1 cellular context compared by ENCODE assay signal in the genomic region with DNA sequence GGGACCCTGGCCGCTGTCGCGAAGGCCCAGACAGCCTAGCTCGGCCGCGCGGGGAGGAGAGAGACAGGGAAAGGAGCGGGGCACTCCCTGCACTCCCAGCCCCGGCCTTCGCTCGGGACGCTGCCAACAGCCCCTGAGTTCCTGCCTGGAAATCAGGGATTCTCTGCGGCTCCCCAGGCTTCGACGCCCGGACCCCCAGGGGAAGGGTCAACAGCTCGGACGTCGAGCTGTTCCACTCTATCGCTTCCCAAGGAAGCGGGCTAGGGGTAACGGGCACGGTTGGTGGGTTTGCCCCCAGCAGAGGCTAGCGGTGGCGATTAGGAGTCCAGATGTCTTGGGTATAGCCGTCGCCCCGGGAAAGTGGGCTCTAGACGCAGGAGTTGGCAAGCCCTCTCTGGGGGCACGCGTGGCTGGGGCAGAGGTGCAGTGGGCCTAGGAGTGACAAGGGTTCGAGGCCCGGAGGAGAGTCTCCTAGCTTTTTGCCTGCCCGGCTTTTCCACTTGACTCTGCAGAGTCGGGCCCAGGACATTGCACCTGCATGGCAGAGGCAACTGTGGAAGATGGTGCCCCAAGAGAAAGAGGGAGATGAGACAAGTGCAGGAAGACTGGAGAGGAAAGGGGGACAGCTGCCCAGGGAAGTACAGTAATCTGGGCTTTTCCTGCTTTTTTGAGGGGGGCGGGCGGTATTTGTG.
TF ChIP-seq lines count a peak whose summit lies in the region.

No MANE protein-coding gene starts in this region.

TF ChIP-seq in H1, 55 proteins besides CTCF, POLR2A, EP300 and RAD21:
- peak; percentile 39 for TF ChIP-seq KDM4A (IDR thresholded peaks at IDR 0.05; ENCODE audit: low read depth, low read length, severe bottlenecking)
- no peak for TF ChIP-seq BRCA1 (IDR thresholded peaks at IDR 0.05; ENCODE audit: low read depth, low read length)
- TF ChIP-seq SAP30 (IDR thresholded peaks at IDR 0.05; ENCODE audit: insufficient read depth, insufficient replicate concordance, low read length), result no peak
- peak; percentile 73 for TF ChIP-seq RNF2 (IDR thresholded peaks at IDR 0.05; ENCODE audit: borderline replicate concordance, low read depth, low read length, missing control alignments, poor library complexity, severe bottlenecking)
- TF ChIP-seq HDAC2 (IDR thresholded peaks at IDR 0.05; ENCODE audit: borderline replicate concordance in 1 of 2, low read depth in 2 of 2, low read length in 2 of 2), result no peak
- no peak for TF ChIP-seq NRF1 (IDR thresholded peaks at IDR 0.05; ENCODE audit: low read depth, low read length)
- TF ChIP-seq CEBPB (IDR thresholded peaks at IDR 0.05; ENCODE audit: low read depth, low read length), result no peak
- TF ChIP-seq E2F6 (IDR thresholded peaks at IDR 0.05), result no peak
- no peak for TF ChIP-seq ATF2 (IDR thresholded peaks at IDR 0.05; ENCODE audit: low read length)
- no peak for TF ChIP-seq RXRA (IDR thresholded peaks at IDR 0.05; ENCODE audit: insufficient read depth, low read depth, low read length)
- no peak for TF ChIP-seq ZNF274 (IDR thresholded peaks at IDR 0.05; ENCODE audit: borderline replicate concordance, extremely low read depth, low read length)
- peak; percentile 94 for TF ChIP-seq EGR1 (IDR thresholded peaks at IDR 0.05; ENCODE audit: borderline replicate concordance, low read depth, low read length)
- TF ChIP-seq CHD1 (IDR thresholded peaks at IDR 0.05; ENCODE audit: low read depth, low read length), result peak; percentile 44; the same call in 1 of the 2 replicates
- peak; percentile 100 for TF ChIP-seq CTBP2 (IDR thresholded peaks at IDR 0.05; ENCODE audit: borderline replicate concordance, insufficient read depth, insufficient read length, low read length)
- TF ChIP-seq SIX5 (IDR thresholded peaks at IDR 0.05; ENCODE audit: low read depth, low read length), result no peak
- no peak for TF ChIP-seq TAF7 (optimal IDR thresholded peaks at IDR 0.05; ENCODE audit: borderline replicate concordance, low read depth, low read length)
- TF ChIP-seq TEAD4 (IDR thresholded peaks at IDR 0.05; ENCODE audit: low read depth, low read length), result no peak
- TF ChIP-seq ATF3 (IDR thresholded peaks at IDR 0.05; ENCODE audit: insufficient read depth, low read depth, low read length), result no peak
- no peak for TF ChIP-seq JUND (IDR thresholded peaks at IDR 0.05; ENCODE audit: low read length)
- no peak for TF ChIP-seq TAF1 (IDR thresholded peaks at IDR 0.05; ENCODE audit: low read depth, low read length)
- TF ChIP-seq FOSL1 (IDR thresholded peaks at IDR 0.05; ENCODE audit: insufficient read depth, low read depth, low read length), result no peak
- TF ChIP-seq SIRT6 (IDR thresholded peaks at IDR 0.05; ENCODE audit: low read length), result no peak
- TF ChIP-seq BACH1 (IDR thresholded peaks at IDR 0.05; ENCODE audit: low read length), result no peak
- TF ChIP-seq RBBP5 (IDR thresholded peaks at IDR 0.05; ENCODE audit: borderline replicate concordance, low read depth, low read length), result peak; percentile 75
- no peak for TF ChIP-seq SP2 (IDR thresholded peaks at IDR 0.05; ENCODE audit: low read length)
- TF ChIP-seq TCF12 (IDR thresholded peaks at IDR 0.05; ENCODE audit: low read depth, low read length), result 0 out of 2 replicates have a peak, but pooled peaks have one; percentile 53
- TF ChIP-seq GABPA (IDR thresholded peaks at IDR 0.05; ENCODE audit: borderline replicate concordance, insufficient read depth, low read length), result no peak
- no peak for TF ChIP-seq MAFK (IDR thresholded peaks at IDR 0.05; ENCODE audit: low read depth, low read length)
- no peak for TF ChIP-seq CREB1 (IDR thresholded peaks at IDR 0.05)
- peak; percentile 47; the same call in 1 of the 2 replicates for TF ChIP-seq TBP (IDR thresholded peaks at IDR 0.05; ENCODE audit: low read depth, low read length)
- TF ChIP-seq POLR2AphosphoS5 (IDR thresholded peaks at IDR 0.05; ENCODE audit: low read depth, low read length), result no peak
- no peak for TF ChIP-seq CHD2 (IDR thresholded peaks at IDR 0.05; ENCODE audit: low read length)
- TF ChIP-seq, protein P1, sequence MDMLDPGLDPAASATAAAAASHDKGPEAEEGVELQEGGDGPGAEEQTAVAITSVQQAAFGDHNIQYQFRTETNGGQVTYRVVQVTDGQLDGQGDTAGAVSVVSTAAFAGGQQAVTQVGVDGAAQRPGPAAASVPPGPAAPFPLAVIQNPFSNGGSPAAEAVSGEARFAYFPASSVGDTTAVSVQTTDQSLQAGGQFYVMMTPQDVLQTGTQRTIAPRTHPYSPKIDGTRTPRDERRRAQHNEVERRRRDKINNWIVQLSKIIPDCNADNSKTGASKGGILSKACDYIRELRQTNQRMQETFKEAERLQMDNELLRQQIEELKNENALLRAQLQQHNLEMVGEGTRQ (IDR thresholded peaks at IDR 0.05; ENCODE audit: low read length), result no peak
- TF ChIP-seq PHF8 (conservative IDR thresholded peaks at IDR 0.05; ENCODE audit: low read depth, low read length), result no peak
- no peak for TF ChIP-seq SP1 (IDR thresholded peaks at IDR 0.05; ENCODE audit: low read depth, low read length)
- TF ChIP-seq ASH2L (IDR thresholded peaks at IDR 0.05; ENCODE audit: low read length), result peak; percentile 90
- TF ChIP-seq, protein P2, sequence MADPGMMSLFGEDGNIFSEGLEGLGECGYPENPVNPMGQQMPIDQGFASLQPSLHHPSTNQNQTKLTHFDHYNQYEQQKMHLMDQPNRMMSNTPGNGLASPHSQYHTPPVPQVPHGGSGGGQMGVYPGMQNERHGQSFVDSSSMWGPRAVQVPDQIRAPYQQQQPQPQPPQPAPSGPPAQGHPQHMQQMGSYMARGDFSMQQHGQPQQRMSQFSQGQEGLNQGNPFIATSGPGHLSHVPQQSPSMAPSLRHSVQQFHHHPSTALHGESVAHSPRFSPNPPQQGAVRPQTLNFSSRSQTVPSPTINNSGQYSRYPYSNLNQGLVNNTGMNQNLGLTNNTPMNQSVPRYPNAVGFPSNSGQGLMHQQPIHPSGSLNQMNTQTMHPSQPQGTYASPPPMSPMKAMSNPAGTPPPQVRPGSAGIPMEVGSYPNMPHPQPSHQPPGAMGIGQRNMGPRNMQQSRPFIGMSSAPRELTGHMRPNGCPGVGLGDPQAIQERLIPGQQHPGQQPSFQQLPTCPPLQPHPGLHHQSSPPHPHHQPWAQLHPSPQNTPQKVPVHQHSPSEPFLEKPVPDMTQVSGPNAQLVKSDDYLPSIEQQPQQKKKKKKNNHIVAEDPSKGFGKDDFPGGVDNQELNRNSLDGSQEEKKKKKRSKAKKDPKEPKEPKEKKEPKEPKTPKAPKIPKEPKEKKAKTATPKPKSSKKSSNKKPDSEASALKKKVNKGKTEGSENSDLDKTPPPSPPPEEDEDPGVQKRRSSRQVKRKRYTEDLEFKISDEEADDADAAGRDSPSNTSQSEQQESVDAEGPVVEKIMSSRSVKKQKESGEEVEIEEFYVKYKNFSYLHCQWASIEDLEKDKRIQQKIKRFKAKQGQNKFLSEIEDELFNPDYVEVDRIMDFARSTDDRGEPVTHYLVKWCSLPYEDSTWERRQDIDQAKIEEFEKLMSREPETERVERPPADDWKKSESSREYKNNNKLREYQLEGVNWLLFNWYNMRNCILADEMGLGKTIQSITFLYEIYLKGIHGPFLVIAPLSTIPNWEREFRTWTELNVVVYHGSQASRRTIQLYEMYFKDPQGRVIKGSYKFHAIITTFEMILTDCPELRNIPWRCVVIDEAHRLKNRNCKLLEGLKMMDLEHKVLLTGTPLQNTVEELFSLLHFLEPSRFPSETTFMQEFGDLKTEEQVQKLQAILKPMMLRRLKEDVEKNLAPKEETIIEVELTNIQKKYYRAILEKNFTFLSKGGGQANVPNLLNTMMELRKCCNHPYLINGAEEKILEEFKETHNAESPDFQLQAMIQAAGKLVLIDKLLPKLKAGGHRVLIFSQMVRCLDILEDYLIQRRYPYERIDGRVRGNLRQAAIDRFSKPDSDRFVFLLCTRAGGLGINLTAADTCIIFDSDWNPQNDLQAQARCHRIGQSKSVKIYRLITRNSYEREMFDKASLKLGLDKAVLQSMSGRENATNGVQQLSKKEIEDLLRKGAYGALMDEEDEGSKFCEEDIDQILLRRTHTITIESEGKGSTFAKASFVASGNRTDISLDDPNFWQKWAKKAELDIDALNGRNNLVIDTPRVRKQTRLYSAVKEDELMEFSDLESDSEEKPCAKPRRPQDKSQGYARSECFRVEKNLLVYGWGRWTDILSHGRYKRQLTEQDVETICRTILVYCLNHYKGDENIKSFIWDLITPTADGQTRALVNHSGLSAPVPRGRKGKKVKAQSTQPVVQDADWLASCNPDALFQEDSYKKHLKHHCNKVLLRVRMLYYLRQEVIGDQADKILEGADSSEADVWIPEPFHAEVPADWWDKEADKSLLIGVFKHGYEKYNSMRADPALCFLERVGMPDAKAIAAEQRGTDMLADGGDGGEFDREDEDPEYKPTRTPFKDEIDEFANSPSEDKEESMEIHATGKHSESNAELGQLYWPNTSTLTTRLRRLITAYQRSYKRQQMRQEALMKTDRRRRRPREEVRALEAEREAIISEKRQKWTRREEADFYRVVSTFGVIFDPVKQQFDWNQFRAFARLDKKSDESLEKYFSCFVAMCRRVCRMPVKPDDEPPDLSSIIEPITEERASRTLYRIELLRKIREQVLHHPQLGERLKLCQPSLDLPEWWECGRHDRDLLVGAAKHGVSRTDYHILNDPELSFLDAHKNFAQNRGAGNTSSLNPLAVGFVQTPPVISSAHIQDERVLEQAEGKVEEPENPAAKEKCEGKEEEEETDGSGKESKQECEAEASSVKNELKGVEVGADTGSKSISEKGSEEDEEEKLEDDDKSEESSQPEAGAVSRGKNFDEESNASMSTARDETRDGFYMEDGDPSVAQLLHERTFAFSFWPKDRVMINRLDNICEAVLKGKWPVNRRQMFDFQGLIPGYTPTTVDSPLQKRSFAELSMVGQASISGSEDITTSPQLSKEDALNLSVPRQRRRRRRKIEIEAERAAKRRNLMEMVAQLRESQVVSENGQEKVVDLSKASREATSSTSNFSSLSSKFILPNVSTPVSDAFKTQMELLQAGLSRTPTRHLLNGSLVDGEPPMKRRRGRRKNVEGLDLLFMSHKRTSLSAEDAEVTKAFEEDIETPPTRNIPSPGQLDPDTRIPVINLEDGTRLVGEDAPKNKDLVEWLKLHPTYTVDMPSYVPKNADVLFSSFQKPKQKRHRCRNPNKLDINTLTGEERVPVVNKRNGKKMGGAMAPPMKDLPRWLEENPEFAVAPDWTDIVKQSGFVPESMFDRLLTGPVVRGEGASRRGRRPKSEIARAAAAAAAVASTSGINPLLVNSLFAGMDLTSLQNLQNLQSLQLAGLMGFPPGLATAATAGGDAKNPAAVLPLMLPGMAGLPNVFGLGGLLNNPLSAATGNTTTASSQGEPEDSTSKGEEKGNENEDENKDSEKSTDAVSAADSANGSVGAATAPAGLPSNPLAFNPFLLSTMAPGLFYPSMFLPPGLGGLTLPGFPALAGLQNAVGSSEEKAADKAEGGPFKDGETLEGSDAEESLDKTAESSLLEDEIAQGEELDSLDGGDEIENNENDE (IDR thresholded peaks at IDR 0.05; ENCODE audit: insufficient replicate concordance, low read length), result no peak
- TF ChIP-seq GTF2F1 (IDR thresholded peaks at IDR 0.05; ENCODE audit: borderline replicate concordance, low read depth, low read length), result no peak
- no peak for TF ChIP-seq SRF (IDR thresholded peaks at IDR 0.05; ENCODE audit: low read depth, low read length)
- TF ChIP-seq SUZ12 (IDR thresholded peaks at IDR 0.05; ENCODE audit: low read length), result peak; percentile 97
- TF ChIP-seq SP4 (IDR thresholded peaks at IDR 0.05; ENCODE audit: low read length), result no peak
- peak; percentile 31; the same call in 1 of the 2 replicates for TF ChIP-seq CBX8 (IDR thresholded peaks at IDR 0.05; ENCODE audit: borderline replicate concordance, low read depth, low read length)
- TF ChIP-seq EZH2 (IDR thresholded peaks at IDR 0.05; ENCODE audit: low read depth, low read length, severe bottlenecking), result peak; percentile 72
- no peak for TF ChIP-seq KDM1A (IDR thresholded peaks at IDR 0.05; ENCODE audit: borderline replicate concordance, low read length)
- TF ChIP-seq HDAC6 (IDR thresholded peaks at IDR 0.05; ENCODE audit: low read depth, low read length), result no peak
- TF ChIP-seq YY1 (IDR thresholded peaks at IDR 0.05; ENCODE audit: low read depth, low read length), result 0 out of 2 replicates have a peak, but pooled peaks have one; percentile 18
- TF ChIP-seq KDM5A (IDR thresholded peaks at IDR 0.05; ENCODE audit: low read length), result no peak
- TF ChIP-seq BCL11A (IDR thresholded peaks at IDR 0.05; ENCODE audit: low read depth in 2 of 2, low read length in 2 of 2), result no peak
- TF ChIP-seq JUN (IDR thresholded peaks at IDR 0.05; ENCODE audit: low read depth, low read length), result no peak
- TF ChIP-seq MAX (IDR thresholded peaks at IDR 0.05), result peak; percentile 58; the same call in 1 of the 2 replicates
- no peak for TF ChIP-seq NANOG (IDR thresholded peaks at IDR 0.05; ENCODE audit: insufficient read depth, low read depth, low read length, poor library complexity, severe bottlenecking)
- TF ChIP-seq POU5F1 (IDR thresholded peaks at IDR 0.05; ENCODE audit: low read depth, low read length), result no peak
TF ChIP-seq in H1: peak in this region for 14.
